In the genomic region with DNA sequence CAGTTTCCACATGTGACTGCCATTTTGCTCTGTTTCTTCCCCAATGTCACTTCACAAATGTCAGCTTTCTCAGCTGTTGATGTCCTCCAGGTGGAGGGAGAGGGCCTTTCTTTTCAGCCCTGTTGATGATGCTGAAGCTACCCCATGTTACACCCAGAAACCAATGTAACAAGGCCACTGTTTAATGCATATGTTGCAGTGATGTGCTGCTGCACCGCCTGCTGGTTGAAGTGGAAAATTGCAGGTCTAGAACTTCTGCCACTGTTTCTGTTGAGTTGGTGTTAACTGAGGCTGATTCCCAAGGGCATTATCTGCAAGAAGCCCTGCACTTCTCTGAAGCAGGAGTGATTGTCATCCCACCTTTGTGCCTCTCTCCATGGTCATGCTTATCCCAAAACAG, we compare ENCODE assay signal across 9 cellular contexts.
DNase-seq lines count a peak whose midpoint lies in the region; ATAC-seq and TF ChIP-seq lines count a peak whose summit lies in the region.
"Had no signal": no experiment of that assay in that cellular context is flagged by ENCODE, and none has a peak within 500 bp of the region (broad histone marks: within the 10 kb centered on the region; RNA-seq: fewer than 3 reads in every experiment).

No MANE protein-coding gene starts in this region.

- POLR2A ChIA-PET in naive thymus-derived CD4-positive, alpha-beta T cell (lab: Charles Lee): no interaction called here

- in situ Hi-C loops in astrocyte of the cerebellum (cut with HindIII; ENCODE audit: low sequenced_read_pairs): no loop called here

- TF ChIP-seq CTCF in astrocyte of the cerebellum (IDR thresholded peaks at IDR 0.05; ENCODE audit: low read depth, low read length, missing control alignments): peak; percentile 72
- TF ChIP-seq CTCF in right lobe of liver (IDR thresholded peaks at IDR 0.05): peak in 3 of 4 donors; percentile 27 to 39 (median 28)

- intact Hi-C loops in right lobe of liver (cut with DNase I): no loop called here
- intact Hi-C loops in naive thymus-derived CD4-positive, alpha-beta T cell (cut with micrococcal nuclease): loop anchor here in 1 of 2 donors (1.0 to 5.0 kb wide), 2 partner anchors 134 to 359 kb away; no protein-coding TSS in a partner anchor

- no peak overlapping the region for H3K27ac Mint-ChIP-seq in naive thymus-derived CD4-positive, alpha-beta T cell

- no peaks in the 10 kb centered on the region for H3K9me3 ChIP-seq in right lobe of liver
- H3K9me3 ChIP-seq in naive thymus-derived CD4-positive, alpha-beta T cell (ENCODE audit: control insufficient read depth in 2 of 3, low read length in 3 of 3): no peaks in the 10 kb centered on the region

- H3K4me3 Mint-ChIP-seq in naive thymus-derived CD4-positive, alpha-beta T cell: no peak overlapping the region

- DNase-seq in Daoy (ENCODE audit: low read depth) (peak; percentile 11), HT1080 (ENCODE audit: low read depth) (peak; percentile 39), astrocyte of the cerebellum (ENCODE audit: low read depth) (peak; percentile 16), right lobe of liver (no peak)
- DNase-seq in naive thymus-derived CD4-positive, alpha-beta T cell: no peak
- no peak for DNase-seq in stimulated activated CD4-positive, alpha-beta T cell treated with anti-CD3 and anti-CD28 coated beads, Interleukin-12 subunit alpha, Interleukin-12 subunit beta, amount 100 ng/mL, for 4 hours
- DNase-seq: activated CD4-positive, alpha-beta T cell treated with anti-CD3 and anti-CD28 coated beads for 1 hour had no signal

- TF ChIP-seq POLR2A in right lobe of liver (IDR thresholded peaks at IDR 0.05): no peak

- peaks cover 11 to 90% (median 25%) of the 10 kb centered on the region in 11 donors for H3K9me3 Mint-ChIP-seq in naive thymus-derived CD4-positive, alpha-beta T cell

- CTCF ChIA-PET in naive thymus-derived CD4-positive, alpha-beta T cell (lab: Charles Lee): no interaction called here

- H3K4me3 ChIP-seq in astrocyte of the cerebellum (ENCODE audit: low read depth, low read length): no peak overlapping the region
- H3K4me3 ChIP-seq in right lobe of liver: no peak overlapping the region
- H3K4me3 ChIP-seq in naive thymus-derived CD4-positive, alpha-beta T cell (ENCODE audit: low read length): no peak overlapping the region

- no peaks in the 10 kb centered on the region for H3K4me1 ChIP-seq in right lobe of liver
- H3K4me1 ChIP-seq in naive thymus-derived CD4-positive, alpha-beta T cell (ENCODE audit: control insufficient read depth in 2 of 2, insufficient read depth in 2 of 2, low read length in 2 of 2): no peaks in the 10 kb centered on the region

- no peaks in the 10 kb centered on the region for H3K36me3 ChIP-seq in right lobe of liver
- H3K36me3 ChIP-seq in naive thymus-derived CD4-positive, alpha-beta T cell (ENCODE audit: control insufficient read depth in 2 of 3, insufficient read depth in 3 of 3, low read length in 3 of 3): peaks cover 0 to 4% (median 0%) of the 10 kb centered on the region in 3 experiments

- no peaks in the 10 kb centered on the region for H3K4me1 Mint-ChIP-seq in naive thymus-derived CD4-positive, alpha-beta T cell

- H3K27me3 Mint-ChIP-seq in naive thymus-derived CD4-positive, alpha-beta T cell: no peaks in the 10 kb centered on the region

- H3K27ac ChIP-seq in right lobe of liver: no peak overlapping the region
- no peak overlapping the region for H3K27ac ChIP-seq in naive thymus-derived CD4-positive, alpha-beta T cell (ENCODE audit: low read depth, low read length)

- H3K36me3 Mint-ChIP-seq in naive thymus-derived CD4-positive, alpha-beta T cell: peaks cover 29 to 65% (median 41%) of the 10 kb centered on the region in 5 donors

- no peaks in the 10 kb centered on the region for H3K27me3 ChIP-seq in right lobe of liver
- no peaks in the 10 kb centered on the region for H3K27me3 ChIP-seq in naive thymus-derived CD4-positive, alpha-beta T cell (ENCODE audit: control insufficient read depth in 2 of 2, insufficient read depth in 2 of 2, low read length in 2 of 2)

- ATAC-seq in right lobe of liver (no peak), HG02571 (IDR thresholded peaks at IDR 0.05; ENCODE audit: unreplicated experiment) (no peak), GM21390 (IDR thresholded peaks at IDR 0.05; ENCODE audit: unreplicated experiment) (no peak)
- no peak for ATAC-seq in naive thymus-derived CD4-positive, alpha-beta T cell

- WGBS in right lobe of liver (ENCODE audit: insufficient coverage, low coverage, low lambda C conversion rate, missing lambda C conversion rate): 40% methylated on average over 1 of the region's 1 CpG

Comparison
In these comparisons a context has a peak if more than half of its experiments do, and no peak if none do; other contexts are left out.
1. DNase-seq: peak in Daoy (single experiment), HT1080 (single experiment) and astrocyte of the cerebellum (single experiment); none in right lobe of liver (0 of 3), naive thymus-derived CD4-positive, alpha-beta T cell (0 of 9) and stimulated activated CD4-positive, alpha-beta T cell treated with anti-CD3 and anti-CD28 coated beads, Interleukin-12 subunit alpha, Interleukin-12 subunit beta, amount 100 ng/mL, for 4 hours (single experiment).